In the genomic region with DNA sequence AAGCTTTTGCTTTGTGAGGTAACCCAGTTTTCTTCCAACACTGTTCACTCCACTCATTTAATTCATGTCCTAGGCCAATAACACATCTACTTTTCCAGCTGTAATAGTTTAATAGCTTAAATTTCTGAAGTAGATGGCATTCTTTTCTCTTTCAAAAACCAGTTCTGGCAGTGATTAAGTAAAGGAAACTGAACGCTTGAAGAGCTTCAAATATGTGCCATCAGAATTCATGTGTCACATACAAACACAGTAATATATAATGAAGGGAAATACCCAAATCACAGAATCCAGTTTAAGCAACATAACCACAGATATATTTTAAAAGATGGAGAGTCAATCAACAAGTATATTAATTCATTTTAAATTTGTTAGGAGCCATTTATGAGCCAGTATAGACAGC, we compare ENCODE assay signal across 36 cellular contexts.
"Had no signal": no experiment of that assay in that cellular context is flagged by ENCODE, and none has a peak within 500 bp of the region (broad histone marks: within the 10 kb centered on the region; RNA-seq: fewer than 3 reads in every experiment).

No MANE protein-coding gene starts in this region.

- H3K27ac ChIP-seq: ascending aorta, cardiac muscle cell, VCaP had no signal

- H3K4me1 ChIP-seq: ascending aorta had no signal

- DNase-seq: activated B cell treated with CpG ODN at 0.5 μM for 24 hours; activated CD4-positive, alpha-beta memory T cell treated with anti-CD3 and anti-CD28 coated beads for 36 hours; activated CD4-positive, alpha-beta T cell treated with anti-CD3 and anti-CD28 coated beads for 4 hours; activated CD4-positive, alpha-beta T cell treated with anti-CD3 and anti-CD28 coated beads, Interleukin-2, amount 10 ng/mL, durations not matched to agents 24 days and 14 days; activated CD4-positive, alpha-beta T cell treated with anti-CD3 and anti-CD28 coated beads, Interleukin-2, amount 50 U/mL, for 1 hour; activated CD4-positive, alpha-beta T cell treated with anti-CD3 and anti-CD28 coated beads, Interleukin-2, amount 50 U/mL, for 4 hours; activated CD4-positive, CD25-positive, alpha-beta regulatory T cell treated with anti-CD3 and anti-CD28 coated beads, Interleukin-2, amount 50 U/mL, for 72 hours; activated CD8-positive, alpha-beta memory T cell treated with anti-CD3 and anti-CD28 coated beads, Interleukin-2, amount 50 U/mL, for 4 hours; activated CD8-positive, alpha-beta T cell treated with anti-CD3 and anti-CD28 coated beads for 36 hours; activated gamma-delta T cell; activated naive CD4-positive, alpha-beta T cell treated with anti-CD3 and anti-CD28 coated beads, Interleukin-2, amount 10 ng/mL, durations not matched to agents 7 days and 5 days; activated naive CD4-positive, alpha-beta T cell treated with Interleukin-2 at 50 U/mL for 16 hours; activated naive CD8-positive, alpha-beta T cell treated with anti-CD3 and anti-CD28 coated beads, Interleukin-2, amount 10 ng/mL, durations not matched to agents 7 days and 5 days; activated naive CD8-positive, alpha-beta T cell treated with anti-CD3 and anti-CD28 coated beads, Interleukin-2, amount 50 U/mL, for 24 hours; activated T-cell treated with anti-CD3 and anti-CD28 coated beads for 4 hours; activated T-cell treated with anti-CD3 and anti-CD28 coated beads, Interleukin-2, amount 50 U/mL, for 1 hour; activated T-cell treated with anti-CD3 and anti-CD28 coated beads, Interleukin-2, amount 50 U/mL, for 4 hours; activated T-cell treated with anti-CD3 and anti-CD28 coated beads, Interleukin-2, amount 50 U/mL, for 72 hours; amygdala; anterior cingulate cortex; caudate nucleus; cerebellar nuclear complex; T-cell; T-helper 2 cell; T-helper 9 cell had no signal

- H3K4me3 ChIP-seq: ascending aorta, cardiac muscle cell had no signal

- H3K9me3 Mint-ChIP-seq: activated B cell treated with CpG ODN at 0.5 μM for 24 hours; activated CD4-positive, alpha-beta memory T cell treated with anti-CD3 and anti-CD28 coated beads for 36 hours; activated CD4-positive, alpha-beta T cell treated with anti-CD3 and anti-CD28 coated beads, Interleukin-2, amount 10 ng/mL, durations not matched to agents 24 days and 14 days; activated CD8-positive, alpha-beta T cell treated with anti-CD3 and anti-CD28 coated beads for 36 hours; activated naive CD4-positive, alpha-beta T cell treated with anti-CD3 and anti-CD28 coated beads, Interleukin-2, amount 10 ng/mL, durations not matched to agents 7 days and 5 days; activated naive CD4-positive, alpha-beta T cell treated with anti-CD3 and anti-CD28 coated beads, Interleukin-2, amount 50 U/mL, for 24 hours; activated naive CD8-positive, alpha-beta T cell treated with anti-CD3 and anti-CD28 coated beads, Interleukin-2, amount 10 ng/mL, durations not matched to agents 7 days and 5 days; activated naive CD8-positive, alpha-beta T cell treated with anti-CD3 and anti-CD28 coated beads, Interleukin-2, amount 50 U/mL, for 24 hours; activated T-cell treated with anti-CD3 and anti-CD28 coated beads, Interleukin-2, amount 50 U/mL, for 4 hours; activated T-cell treated with anti-CD3 and anti-CD28 coated beads, Interleukin-2, amount 50 U/mL, for 72 hours; activated T-helper 1 cell treated with anti-CD3 and anti-CD28 coated beads, Interleukin-12 subunit alpha, Interleukin-12 subunit beta, Interleukin-2, Interleukin-4 antibody, amounts not matched to agents 30 ng/mL and 10 ng/mL and 1 ng/mL, durations not matched to agents 14 hours and 24 hours and 36 hours; activated T-helper 17 cell treated with anti-CD3 and anti-CD28 coated beads, Interleukin-2, amount 50 U/mL, for 72 hours; brain; central memory CD8-positive, alpha-beta T cell; T-cell; T-helper 2 cell treated with Interferon-gamma antibody and Interleukin-4, amounts not matched to agents 5 μg/mL and 100 μg/mL, for 36 hours had no signal

- H3K4me3 Mint-ChIP-seq: activated B cell treated with CpG ODN at 0.5 μM for 24 hours; activated CD4-positive, alpha-beta memory T cell treated with anti-CD3 and anti-CD28 coated beads for 36 hours; activated CD4-positive, alpha-beta T cell treated with anti-CD3 and anti-CD28 coated beads, Interleukin-2, amount 10 ng/mL, durations not matched to agents 24 days and 14 days; activated CD8-positive, alpha-beta T cell treated with anti-CD3 and anti-CD28 coated beads for 36 hours; activated naive CD4-positive, alpha-beta T cell treated with anti-CD3 and anti-CD28 coated beads, Interleukin-2, amount 10 ng/mL, durations not matched to agents 7 days and 5 days; activated naive CD4-positive, alpha-beta T cell treated with anti-CD3 and anti-CD28 coated beads, Interleukin-2, amount 50 U/mL, for 24 hours; activated naive CD8-positive, alpha-beta T cell treated with anti-CD3 and anti-CD28 coated beads, Interleukin-2, amount 10 ng/mL, durations not matched to agents 7 days and 5 days; activated naive CD8-positive, alpha-beta T cell treated with anti-CD3 and anti-CD28 coated beads, Interleukin-2, amount 50 U/mL, for 24 hours; activated T-cell treated with anti-CD3 and anti-CD28 coated beads, Interleukin-2, amount 50 U/mL, for 4 hours; activated T-cell treated with anti-CD3 and anti-CD28 coated beads, Interleukin-2, amount 50 U/mL, for 72 hours; activated T-helper 1 cell treated with anti-CD3 and anti-CD28 coated beads, Interleukin-12 subunit alpha, Interleukin-12 subunit beta, Interleukin-2, Interleukin-4 antibody, amounts not matched to agents 30 ng/mL and 10 ng/mL and 1 ng/mL, durations not matched to agents 14 hours and 24 hours and 36 hours; activated T-helper 17 cell treated with anti-CD3 and anti-CD28 coated beads, Interleukin-2, amount 50 U/mL, for 72 hours; brain; central memory CD8-positive, alpha-beta T cell; T-cell; T-helper 2 cell treated with Interferon-gamma antibody and Interleukin-4, amounts not matched to agents 5 μg/mL and 100 μg/mL, for 36 hours had no signal

- FAIRE-seq: bronchial epithelial cell, TTC549 had no signal

- H3K27me3 ChIP-seq: ascending aorta, cardiac muscle cell had no signal

- H3K4me1 Mint-ChIP-seq: activated B cell treated with CpG ODN at 0.5 μM for 24 hours had no signal

- ATAC-seq: activated CD8-positive, alpha-beta T cell treated with anti-CD3 and anti-CD28 coated beads for 36 hours; activated naive CD8-positive, alpha-beta T cell treated with anti-CD3 and anti-CD28 coated beads, Interleukin-2, amount 50 U/mL, for 24 hours; activated T-cell treated with anti-CD3 and anti-CD28 coated beads, Interleukin-2, amount 50 U/mL, for 4 hours; activated T-cell treated with anti-CD3 and anti-CD28 coated beads, Interleukin-2, amount 50 U/mL, for 72 hours; activated T-helper 17 cell treated with anti-CD3 and anti-CD28 coated beads, Interleukin-2, amount 50 U/mL, for 72 hours; T-cell had no signal

- H3K27me3 Mint-ChIP-seq: activated B cell treated with CpG ODN at 0.5 μM for 24 hours; activated CD4-positive, alpha-beta memory T cell treated with anti-CD3 and anti-CD28 coated beads for 36 hours; activated CD4-positive, alpha-beta T cell treated with anti-CD3 and anti-CD28 coated beads, Interleukin-2, amount 10 ng/mL, durations not matched to agents 24 days and 14 days; activated CD8-positive, alpha-beta T cell treated with anti-CD3 and anti-CD28 coated beads for 36 hours; activated naive CD4-positive, alpha-beta T cell treated with anti-CD3 and anti-CD28 coated beads, Interleukin-2, amount 10 ng/mL, durations not matched to agents 7 days and 5 days; activated naive CD4-positive, alpha-beta T cell treated with anti-CD3 and anti-CD28 coated beads, Interleukin-2, amount 50 U/mL, for 24 hours; activated naive CD8-positive, alpha-beta T cell treated with anti-CD3 and anti-CD28 coated beads, Interleukin-2, amount 10 ng/mL, durations not matched to agents 7 days and 5 days; activated naive CD8-positive, alpha-beta T cell treated with anti-CD3 and anti-CD28 coated beads, Interleukin-2, amount 50 U/mL, for 24 hours; activated T-helper 17 cell treated with anti-CD3 and anti-CD28 coated beads, Interleukin-2, amount 50 U/mL, for 72 hours; brain; central memory CD8-positive, alpha-beta T cell; T-cell had no signal

- H3K9me3 ChIP-seq: ascending aorta had no signal

- H3K36me3 ChIP-seq: ascending aorta, cardiac muscle cell had no signal

- H3K27ac Mint-ChIP-seq: activated B cell treated with CpG ODN at 0.5 μM for 24 hours; activated CD4-positive, alpha-beta memory T cell treated with anti-CD3 and anti-CD28 coated beads for 36 hours; activated CD4-positive, alpha-beta T cell treated with anti-CD3 and anti-CD28 coated beads, Interleukin-2, amount 10 ng/mL, durations not matched to agents 24 days and 14 days; activated CD8-positive, alpha-beta T cell treated with anti-CD3 and anti-CD28 coated beads for 36 hours; activated naive CD4-positive, alpha-beta T cell treated with anti-CD3 and anti-CD28 coated beads, Interleukin-2, amount 10 ng/mL, durations not matched to agents 7 days and 5 days; activated naive CD8-positive, alpha-beta T cell treated with anti-CD3 and anti-CD28 coated beads, Interleukin-2, amount 10 ng/mL, durations not matched to agents 7 days and 5 days; activated naive CD8-positive, alpha-beta T cell treated with anti-CD3 and anti-CD28 coated beads, Interleukin-2, amount 50 U/mL, for 24 hours; activated T-cell treated with anti-CD3 and anti-CD28 coated beads, Interleukin-2, amount 50 U/mL, for 72 hours; activated T-helper 1 cell treated with anti-CD3 and anti-CD28 coated beads, Interleukin-12 subunit alpha, Interleukin-12 subunit beta, Interleukin-2, Interleukin-4 antibody, amounts not matched to agents 30 ng/mL and 10 ng/mL and 1 ng/mL, durations not matched to agents 14 hours and 24 hours and 36 hours; activated T-helper 17 cell treated with anti-CD3 and anti-CD28 coated beads, Interleukin-2, amount 50 U/mL, for 72 hours; brain; T-helper 2 cell treated with Interferon-gamma antibody and Interleukin-4, amounts not matched to agents 5 μg/mL and 100 μg/mL, for 36 hours had no signal
